In genomic region chr1:198187973-198188588, GRCh38 we compare ENCODE assay signal across 11 cellular contexts. TPM values are rescaled to one million over a fixed set of nuclear protein-coding genes. Genes with fewer than 3 reads are reported as not detected.
A peak's percentile ranks its signal among the peaks of the same experiment; 100 is the strongest.
DNase-seq lines count a peak whose midpoint lies in the region; ATAC-seq and FAIRE-seq lines count a peak whose summit lies in the region.
"Had no signal": no experiment of that assay in that cellular context is flagged by ENCODE, and none has a peak within 500 bp of the region (broad histone marks: within the 10 kb centered on the region; RNA-seq: fewer than 3 reads in every experiment).

No MANE protein-coding gene starts in this region.

- CTCF ChIA-PET in activated CD4-positive, alpha-beta T cell treated with anti-CD3 and anti-CD28 coated beads, Interleukin-2, amount 10 ng/mL, durations not matched to agents 7 days and 5 days (lab: Charles Lee): interaction anchor here (0.6 to 3.5 kb wide), 3 partner anchors 11 to 29 kb away, joined by 3 to 10 read pairs (median 4); no protein-coding TSS in a partner anchor
- CTCF ChIA-PET in naive thymus-derived CD4-positive, alpha-beta T cell (lab: Charles Lee): no interaction called here

- no peaks in the 10 kb centered on the region for H3K27me3 ChIP-seq in naive thymus-derived CD4-positive, alpha-beta T cell (ENCODE audit: control insufficient read depth in 2 of 2, insufficient read depth in 2 of 2, low read length in 2 of 2)
- H3K27me3 ChIP-seq: hepatocyte had no signal

- peak overlapping the region; percentile 74 for H3K27ac Mint-ChIP-seq in activated CD4-positive, alpha-beta T cell treated with anti-CD3 and anti-CD28 coated beads, Interleukin-2, amount 10 ng/mL, durations not matched to agents 7 days and 5 days
- peak overlapping the region; percentile 9 for H3K27ac Mint-ChIP-seq in activated T-helper 17 cell treated with anti-CD3 and anti-CD28 coated beads, Interleukin-2, amount 50 U/mL, for 72 hours
- peak overlapping the region; percentile 9 to 86 (median 74) for H3K27ac Mint-ChIP-seq in naive thymus-derived CD4-positive, alpha-beta T cell

- peak overlapping the region; percentile 43 for H3K27ac ChIP-seq in naive thymus-derived CD4-positive, alpha-beta T cell (ENCODE audit: low read depth, low read length)
- H3K27ac ChIP-seq: hepatocyte had no signal

- ATAC-seq in HG03103 (IDR thresholded peaks at IDR 0.05; ENCODE audit: low read depth, unreplicated experiment) (peak; percentile 43), HG03039 (IDR thresholded peaks at IDR 0.05; ENCODE audit: unreplicated experiment) (no peak)
- peak; percentile 83 for ATAC-seq in activated T-helper 17 cell treated with anti-CD3 and anti-CD28 coated beads, Interleukin-2, amount 50 U/mL, for 72 hours (replicated peaks)
- peak; percentile 91 for ATAC-seq in naive thymus-derived CD4-positive, alpha-beta T cell

- peak overlapping the region; percentile 9 for H3K4me3 Mint-ChIP-seq in activated CD4-positive, alpha-beta T cell treated with anti-CD3 and anti-CD28 coated beads, Interleukin-2, amount 10 ng/mL, durations not matched to agents 7 days and 5 days
- H3K4me3 Mint-ChIP-seq in activated T-helper 17 cell treated with anti-CD3 and anti-CD28 coated beads, Interleukin-2, amount 50 U/mL, for 72 hours: peak overlapping the region; percentile 68
- peak overlapping the region; percentile 0 to 75 (median 54) for H3K4me3 Mint-ChIP-seq in naive thymus-derived CD4-positive, alpha-beta T cell

- peak overlapping the region; percentile 2 for H3K4me3 ChIP-seq in naive thymus-derived CD4-positive, alpha-beta T cell (ENCODE audit: low read length)
- H3K4me3 ChIP-seq: hepatocyte had no signal

- intact Hi-C loops in naive thymus-derived CD4-positive, alpha-beta T cell (cut with micrococcal nuclease): loop anchor here (1.0 to 5.0 kb wide), 6 partner anchors 9 to 34 kb away; partner anchors contain the start of gene NEK7 (in 2 of the 2)

- H3K9me3 ChIP-seq in naive thymus-derived CD4-positive, alpha-beta T cell (ENCODE audit: control insufficient read depth in 2 of 3, low read length in 3 of 3): no peaks in the 10 kb centered on the region

- peaks cover 35 to 70% of the 10 kb centered on the region in 2 donors for H3K4me1 ChIP-seq in naive thymus-derived CD4-positive, alpha-beta T cell (ENCODE audit: control insufficient read depth in 2 of 2, insufficient read depth in 2 of 2, low read length in 2 of 2)

- peaks cover 69% of the 10 kb centered on the region for H3K4me1 Mint-ChIP-seq in activated CD4-positive, alpha-beta T cell treated with anti-CD3 and anti-CD28 coated beads, Interleukin-2, amount 10 ng/mL, durations not matched to agents 7 days and 5 days
- H3K4me1 Mint-ChIP-seq in activated T-helper 17 cell treated with anti-CD3 and anti-CD28 coated beads, Interleukin-2, amount 50 U/mL, for 72 hours: peaks cover 37% of the 10 kb centered on the region
- H3K4me1 Mint-ChIP-seq in naive thymus-derived CD4-positive, alpha-beta T cell: peaks cover 39 to 91% (median 82%) of the 10 kb centered on the region in 7 donors

- no peaks in the 10 kb centered on the region for H3K9me3 Mint-ChIP-seq in activated CD4-positive, alpha-beta T cell treated with anti-CD3 and anti-CD28 coated beads, Interleukin-2, amount 10 ng/mL, durations not matched to agents 7 days and 5 days
- H3K9me3 Mint-ChIP-seq in activated T-helper 17 cell treated with anti-CD3 and anti-CD28 coated beads, Interleukin-2, amount 50 U/mL, for 72 hours: no peaks in the 10 kb centered on the region
- H3K9me3 Mint-ChIP-seq in naive thymus-derived CD4-positive, alpha-beta T cell: no peaks in the 10 kb centered on the region

- peaks cover 12% of the 10 kb centered on the region for H3K36me3 Mint-ChIP-seq in activated CD4-positive, alpha-beta T cell treated with anti-CD3 and anti-CD28 coated beads, Interleukin-2, amount 10 ng/mL, durations not matched to agents 7 days and 5 days (ENCODE audit: low read depth)
- no peaks in the 10 kb centered on the region for H3K36me3 Mint-ChIP-seq in activated T-helper 17 cell treated with anti-CD3 and anti-CD28 coated beads, Interleukin-2, amount 50 U/mL, for 72 hours (ENCODE audit: low read depth)
- H3K36me3 Mint-ChIP-seq in naive thymus-derived CD4-positive, alpha-beta T cell: peaks cover 0 to 15% (median 0%) of the 10 kb centered on the region in 5 donors

- FAIRE-seq in HTR-8/SVneo (lab: Jason Lieb, UNC): no peak

- POLR2A ChIA-PET in activated CD4-positive, alpha-beta T cell treated with anti-CD3 and anti-CD28 coated beads, Interleukin-2, amount 10 ng/mL, durations not matched to agents 7 days and 5 days (lab: Charles Lee): interaction anchor here (0.6 kb wide), 1 partner anchor 455 kb away, joined by 4 read pairs; no protein-coding TSS in a partner anchor
- POLR2A ChIA-PET in naive thymus-derived CD4-positive, alpha-beta T cell (lab: Charles Lee): interaction anchor here (1.0 to 2.3 kb wide), 3 partner anchors 18 to 32 kb away, joined by 4 to 10 read pairs (median 4); partner anchors contain the start of gene NEK7

- no peaks in the 10 kb centered on the region for H3K36me3 ChIP-seq in naive thymus-derived CD4-positive, alpha-beta T cell (ENCODE audit: control insufficient read depth in 2 of 3, insufficient read depth in 3 of 3, low read length in 3 of 3)

- DNase-seq in activated CD4-positive, alpha-beta T cell treated with anti-CD3 and anti-CD28 coated beads, Interleukin-2, amount 10 ng/mL, durations not matched to agents 7 days and 5 days: peak; percentile 19
- no peak for DNase-seq in activated CD4-positive, alpha-beta T cell treated with anti-CD3 and anti-CD28 coated beads, Interleukin-2, amount 50 U/mL, for 4 hours
- peak in 6 of 9 donors; percentile 25 to 45 (median 32) for DNase-seq in naive thymus-derived CD4-positive, alpha-beta T cell
- no peak for DNase-seq in SKM-1 treated with dmso at 0.1 percent for 144 hours (lab: John Stamatoyannopoulos, UW; ENCODE audit: unreplicated experiment)
- DNase-seq in HTR-8/SVneo (ENCODE audit: insufficient read length, low spot score): no peak
- DNase-seq: SHP77; stimulated activated CD8-positive, alpha-beta memory T cell treated with anti-CD3 and anti-CD28 coated beads, Interleukin-4, amount 100 ng/mL, for 48 hours had no signal

- H3K27me3 Mint-ChIP-seq in activated CD4-positive, alpha-beta T cell treated with anti-CD3 and anti-CD28 coated beads, Interleukin-2, amount 10 ng/mL, durations not matched to agents 7 days and 5 days: no peaks in the 10 kb centered on the region
- H3K27me3 Mint-ChIP-seq in activated T-helper 17 cell treated with anti-CD3 and anti-CD28 coated beads, Interleukin-2, amount 50 U/mL, for 72 hours: no peaks in the 10 kb centered on the region
- no peaks in the 10 kb centered on the region for H3K27me3 Mint-ChIP-seq in naive thymus-derived CD4-positive, alpha-beta T cell

RNA-seq across cellular contexts. Expression of gene NEK7, which starts 31.3 kb away (rescaled TPM):
- 10 to 100 TPM; 49.1 to 49.3 TPM for total RNA-seq in activated CD4-positive, alpha-beta T cell treated with anti-CD3 and anti-CD28 coated beads, Interleukin-2, amount 10 ng/mL, durations not matched to agents 7 days and 5 days
- 10 to 100 TPM; 64.3 to 76.9 TPM for total RNA-seq in activated T-helper 17 cell treated with anti-CD3 and anti-CD28 coated beads, Interleukin-2, amount 50 U/mL, for 72 hours
- 10 to 100 TPM; 25.1 to 68.4 (median 61.3) TPM for total RNA-seq in naive thymus-derived CD4-positive, alpha-beta T cell
- 10 to 100 TPM; 28.8 to 30.4 TPM for polyA plus RNA-seq in naive thymus-derived CD4-positive, alpha-beta T cell

Comparison
In these comparisons a context has a peak if more than half of its experiments do, and no peak if none do; other contexts are left out.
1. DNase-seq: peak in activated CD4-positive, alpha-beta T cell treated with anti-CD3 and anti-CD28 coated beads, Interleukin-2, amount 10 ng/mL, durations not matched to agents 7 days and 5 days (single experiment) and naive thymus-derived CD4-positive, alpha-beta T cell (6 of 9); none in activated CD4-positive, alpha-beta T cell treated with anti-CD3 and anti-CD28 coated beads, Interleukin-2, amount 50 U/mL, for 4 hours (0 of 2), SKM-1 treated with dmso at 0.1 percent for 144 hours (single experiment) and HTR-8/SVneo (single experiment).
2. H3K27ac Mint-ChIP-seq: peak in every context shown above with its lines; median percentile 74 in activated CD4-positive, alpha-beta T cell treated with anti-CD3 and anti-CD28 coated beads, Interleukin-2, amount 10 ng/mL, durations not matched to agents 7 days and 5 days; 74 in naive thymus-derived CD4-positive, alpha-beta T cell; 9 in activated T-helper 17 cell treated with anti-CD3 and anti-CD28 coated beads, Interleukin-2, amount 50 U/mL, for 72 hours.
3. H3K4me3 Mint-ChIP-seq: peak in every context shown above with its lines; median percentile 68 in activated T-helper 17 cell treated with anti-CD3 and anti-CD28 coated beads, Interleukin-2, amount 50 U/mL, for 72 hours; 54 in naive thymus-derived CD4-positive, alpha-beta T cell; 9 in activated CD4-positive, alpha-beta T cell treated with anti-CD3 and anti-CD28 coated beads, Interleukin-2, amount 10 ng/mL, durations not matched to agents 7 days and 5 days.